Comparison of ENCODE assay signal across 25 cellular contexts in genomic region chr2:9302755-9303154, GRCh38.
"Had no signal": no experiment of that assay in that cellular context is flagged by ENCODE, and none has a peak within 500 bp of the region (broad histone marks: within the 10 kb centered on the region; RNA-seq: fewer than 3 reads in every experiment).

No MANE protein-coding gene starts in this region.

- H3K9me3 ChIP-seq: esophagus squamous epithelium, gastroesophageal sphincter, heart right ventricle had no signal

- ATAC-seq: activated CD4-positive, alpha-beta T cell treated with anti-CD3 and anti-CD28 coated beads for 36 hours; activated CD8-positive, alpha-beta memory T cell treated with anti-CD3 and anti-CD28 coated beads, Interleukin-2, amount 10 ng/mL, durations not matched to agents 7 days and 5 days; activated CD8-positive, alpha-beta T cell treated with anti-CD3 and anti-CD28 coated beads, Interleukin-2, amount 10 ng/mL, durations not matched to agents 7 days and 5 days; activated naive CD4-positive, alpha-beta T cell treated with anti-CD3 and anti-CD28 coated beads, Interleukin-2, amount 50 U/mL, for 72 hours; activated T-cell treated with anti-CD3 and anti-CD28 coated beads, Interleukin-2, amount 50 U/mL, for 72 hours; gastroesophageal sphincter had no signal

- H3K36me3 ChIP-seq: esophagus squamous epithelium, gastroesophageal sphincter had no signal

- H3K4me3 ChIP-seq: coronary artery, esophagus squamous epithelium, gastroesophageal sphincter, heart right ventricle had no signal

- H3K27ac ChIP-seq: brain microvascular endothelial cell, coronary artery, epithelial cell of prostate, esophagus squamous epithelium, gastroesophageal sphincter, heart right ventricle had no signal

- H3K27me3 ChIP-seq: brain microvascular endothelial cell, esophagus squamous epithelium, gastroesophageal sphincter, heart right ventricle had no signal

- DNase-seq: activated CD4-positive, alpha-beta memory T cell treated with anti-CD3 and anti-CD28 coated beads for 36 hours; activated CD4-positive, alpha-beta T cell treated with anti-CD3 and anti-CD28 coated beads for 36 hours; activated CD4-positive, alpha-beta T cell treated with anti-CD3 and anti-CD28 coated beads, Interleukin-2, amount 10 ng/mL, durations not matched to agents 24 days and 14 days; activated CD4-positive, CD25-positive, alpha-beta regulatory T cell; activated CD4-positive, CD25-positive, alpha-beta regulatory T cell treated with anti-CD3 and anti-CD28 coated beads, Interleukin-2, amount 50 U/mL, for 72 hours; activated CD8-positive, alpha-beta memory T cell treated with anti-CD3 and anti-CD28 coated beads, Interleukin-2, amount 10 ng/mL, durations not matched to agents 7 days and 5 days; activated CD8-positive, alpha-beta memory T cell treated with anti-CD3 and anti-CD28 coated beads, Interleukin-2, amount 50 U/mL, for 4 hours; activated CD8-positive, alpha-beta T cell treated with anti-CD3 and anti-CD28 coated beads, Interleukin-2, amount 10 ng/mL, durations not matched to agents 7 days and 5 days; activated gamma-delta T cell; activated naive CD4-positive, alpha-beta T cell; activated naive CD4-positive, alpha-beta T cell treated with anti-CD3 and anti-CD28 coated beads, Interleukin-2, amount 10 ng/mL, durations not matched to agents 7 days and 5 days; activated naive CD8-positive, alpha-beta T cell treated with anti-CD3 and anti-CD28 coated beads, Interleukin-2, amount 10 ng/mL, durations not matched to agents 7 days and 5 days; activated T-cell treated with anti-CD3 and anti-CD28 coated beads, Interleukin-2, amount 50 U/mL, for 24 hours; activated T-cell treated with anti-CD3 and anti-CD28 coated beads, Interleukin-2, amount 50 U/mL, for 72 hours; anterior cingulate cortex; brain microvascular endothelial cell; effector CD4-positive, alpha-beta T cell; esophagus squamous epithelium; foreskin melanocyte; heart right ventricle; T-helper 2 cell had no signal
